ENCODE assay signal across 8 cellular contexts in genomic region chrX:41332005-41332404, GRCh38. TPM values are rescaled to one million over a fixed set of nuclear protein-coding genes. Genes with fewer than 3 reads are reported as not detected.
DNase-seq lines count a peak whose midpoint lies in the region; ATAC-seq, FAIRE-seq and TF ChIP-seq lines count a peak whose summit lies in the region.

No MANE protein-coding gene starts in this region.

- H3K79me2 ChIP-seq in PC-3 (ENCODE audit: low read length): peaks cover 33% of the 10 kb centered on the region

- no peak overlapping the region for H3K9ac ChIP-seq in PC-3 (ENCODE audit: low read length)

- no peak overlapping the region for H3K27ac ChIP-seq in PC-3 (ENCODE audit: low read length)
- H3K27ac ChIP-seq in psoas muscle: peak overlapping the region; percentile 100

- H3K27me3 ChIP-seq in PC-3 (ENCODE audit: low read length): no peaks in the 10 kb centered on the region
- H3K27me3 ChIP-seq in psoas muscle (ENCODE audit: insufficient read depth in 3 of 3, low read length in 2 of 3): no peaks in the 10 kb centered on the region

- POLR2A ChIA-PET in PC-3 (lab: Charles Lee; ENCODE audit: unreplicated experiment): no interaction called here

- H4K20me1 ChIP-seq in PC-3 (ENCODE audit: low read length): peaks cover 27% of the 10 kb centered on the region

- H2AFZ ChIP-seq in PC-3 (ENCODE audit: low read length): no peak overlapping the region

- no TSS peak for BruUV-seq in PC-3 (replicated peaks; lab: Mats Ljungman, UMichigan)

- no peaks in the 10 kb centered on the region for H3K9me2 ChIP-seq in PC-3 (replicated peaks; ENCODE audit: low read length)

- peak overlapping the region; percentile 58 for H3K4me3 ChIP-seq in GM12864 (ENCODE audit: low read depth, low read length)
- H3K4me3 ChIP-seq in PC-3 (ENCODE audit: low read length): no peak overlapping the region
- H3K4me3 ChIP-seq in psoas muscle: peak overlapping the region; percentile 99

- no peaks in the 10 kb centered on the region for H3K9me3 ChIP-seq in PC-3 (ENCODE audit: low read length)
- H3K9me3 ChIP-seq in psoas muscle: no peaks in the 10 kb centered on the region

- ATAC-seq in PC-3 (no peak), psoas muscle (no peak)

- H3K4me1 ChIP-seq in PC-3 (ENCODE audit: insufficient read depth, low read length) (peaks cover 12% of the 10 kb centered on the region), psoas muscle (peaks cover 6% of the 10 kb centered on the region)

- peak overlapping the region; percentile 88 for H3K4me2 ChIP-seq in PC-3 (ENCODE audit: low read length)

- 56 to 75% (median 69%) methylated on average over 4 of the region's 4 CpGs for WGBS in psoas muscle, 3 donors

- no peak for TF ChIP-seq CTCF in GM12864 (IDR thresholded peaks at IDR 0.05; ENCODE audit: low read depth, low read length, missing control alignments)
- TF ChIP-seq CTCF in PC-3 (conservative IDR thresholded peaks at IDR 0.05; ENCODE audit: low read depth, low read length): no peak
- TF ChIP-seq CTCF in psoas muscle (IDR thresholded peaks at IDR 0.05): no peak

- intact Hi-C loops in PC-3 (cut with micrococcal nuclease): no loop called here
- intact Hi-C loops in psoas muscle (cut with DNase I): loop anchor here in 1 of 2 donors (10.0 kb wide), 1 partner anchor 113 kb away; the partner anchor contains the start of gene NYX

- no peak for TF ChIP-seq POLR2A in erythroblast (IDR thresholded peaks at IDR 0.05; ENCODE audit: low read length)

- FAIRE-seq in GM19239 (lab: Jason Lieb, UNC): no peak

- CTCF ChIA-PET in PC-3 (lab: Charles Lee): no interaction called here

- H3K36me3 ChIP-seq in PC-3 (ENCODE audit: low read depth, low read length) (peaks cover 6% of the 10 kb centered on the region), psoas muscle (ENCODE audit: insufficient read depth in 1 of 2, low read depth in 1 of 2) (no peaks in the 10 kb centered on the region)

- no peaks in the 10 kb centered on the region for H3F3A ChIP-seq in PC-3 (ENCODE audit: low read length, unreplicated experiment)

- no peak for DNase-seq in GM12864 (ENCODE audit: low read depth)
- no peak for DNase-seq in PC-3
- peak; percentile 23 to 55 for DNase-seq in erythroblast (lab: John Stamatoyannopoulos, UW)
- DNase-seq in psoas muscle: no peak
- no peak for DNase-seq in A172 (ENCODE audit: low spot score)
- no peak for DNase-seq in GM19239 (ENCODE audit: insufficient read length, low spot score)
- no peak for DNase-seq in OCI-M2 (lab: John Stamatoyannopoulos, UW; ENCODE audit: unreplicated experiment)
- no peak for DNase-seq in NCI-H146 treated with DMSO at 0.1 percent for 48 hours (lab: John Stamatoyannopoulos, UW; ENCODE audit: unreplicated experiment)

RNA-seq across cellular contexts. Expression of gene DDX3X, which starts 2.0 kb away (rescaled TPM):
- total RNA-seq in PC-3 (2014; rRNA removed) (167 and 185 TPM in 2 replicates), psoas muscle (100 to 1,000 TPM; 153 to 408 (median 295) TPM)
- 100 to 1,000 TPM in 2 of 3 donors, 10 to 100 TPM in 1; 83.1 to 256 (median 102) TPM for polyA plus RNA-seq in psoas muscle
- total RNA-seq in A172 (2014; rRNA removed; shearing (Covaris generic)): 205 and 219 TPM in 2 replicates

Comparison
In these comparisons a context has a peak if more than half of its experiments do, and no peak if none do; other contexts are left out.
1. DNase-seq: peak in erythroblast (2 of 2); none in GM12864 (single experiment), PC-3 (single experiment), psoas muscle (0 of 2), A172 (single experiment), GM19239 (single experiment), OCI-M2 (single experiment) and NCI-H146 treated with DMSO at 0.1 percent for 48 hours (single experiment).